1 cellular context compared by ENCODE assay signal in the genomic region with DNA sequence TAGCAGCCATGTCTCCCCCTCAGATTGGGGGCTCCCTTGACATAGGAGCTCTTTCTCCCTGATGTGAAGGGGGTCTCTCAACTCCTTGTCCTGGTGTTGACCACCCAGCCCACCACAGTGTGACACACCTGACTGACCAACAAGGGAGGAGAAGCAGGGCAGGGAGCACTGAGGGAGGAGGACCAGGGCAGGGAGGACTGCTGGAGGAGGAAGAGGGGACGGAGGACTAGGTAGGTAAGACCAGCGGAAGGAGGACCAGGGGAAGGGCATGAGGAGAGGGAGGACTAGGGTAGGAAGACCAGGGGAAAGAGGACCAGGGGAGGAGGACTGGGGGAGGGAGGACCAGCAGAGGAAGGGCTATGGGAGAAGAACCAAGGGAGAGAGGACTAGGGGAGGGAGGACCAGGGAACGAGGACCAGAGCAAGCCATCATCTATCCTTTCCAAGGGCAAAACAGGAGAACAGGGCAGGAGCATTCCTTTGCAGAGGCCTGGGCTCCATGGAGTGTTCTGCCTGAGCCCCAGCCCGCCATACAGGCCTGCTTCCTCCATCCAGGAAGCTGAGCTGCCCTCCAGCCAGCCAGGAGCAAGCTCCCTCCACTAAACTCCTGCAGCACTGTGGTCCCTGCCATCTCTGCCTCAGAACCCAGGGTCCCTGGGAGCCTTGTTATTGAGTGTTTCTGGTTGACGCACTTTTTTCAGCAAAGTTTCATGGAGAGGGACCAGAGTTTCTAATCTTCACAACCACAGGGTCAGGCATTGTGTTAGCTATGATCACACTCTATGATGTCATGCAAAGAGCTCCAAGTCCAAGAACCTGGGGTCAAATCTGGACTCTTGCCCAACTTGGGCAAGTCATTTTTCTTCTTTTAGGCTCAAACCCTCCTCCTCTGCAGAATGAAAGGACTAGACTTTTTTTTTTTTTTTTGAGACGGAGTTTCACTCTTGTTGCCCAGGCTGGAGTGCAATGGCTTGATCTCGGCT.
TF ChIP-seq lines count a peak whose summit lies in the region.

No MANE protein-coding gene starts in this region.

TF ChIP-seq in IMR-90, 13 proteins besides CTCF, POLR2A, EP300 and RAD21:
- TF ChIP-seq, protein P1, sequence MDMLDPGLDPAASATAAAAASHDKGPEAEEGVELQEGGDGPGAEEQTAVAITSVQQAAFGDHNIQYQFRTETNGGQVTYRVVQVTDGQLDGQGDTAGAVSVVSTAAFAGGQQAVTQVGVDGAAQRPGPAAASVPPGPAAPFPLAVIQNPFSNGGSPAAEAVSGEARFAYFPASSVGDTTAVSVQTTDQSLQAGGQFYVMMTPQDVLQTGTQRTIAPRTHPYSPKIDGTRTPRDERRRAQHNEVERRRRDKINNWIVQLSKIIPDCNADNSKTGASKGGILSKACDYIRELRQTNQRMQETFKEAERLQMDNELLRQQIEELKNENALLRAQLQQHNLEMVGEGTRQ (IDR thresholded peaks at IDR 0.05; ENCODE audit: low read depth, low read length): no peak
- TF ChIP-seq RFX5 (IDR thresholded peaks at IDR 0.05; ENCODE audit: low read depth, low read length) (no peak), SMC3 (IDR thresholded peaks at IDR 0.05; ENCODE audit: low read depth, low read length) (no peak), FOS (IDR thresholded peaks at IDR 0.05; ENCODE audit: low read depth, low read length) (no peak), BHLHE40 (IDR thresholded peaks at IDR 0.05; ENCODE audit: low read depth, low read length) (no peak), CEBPB (IDR thresholded peaks at IDR 0.05; ENCODE audit: low read depth, low read length) (no peak), MXI1 (IDR thresholded peaks at IDR 0.05; ENCODE audit: borderline replicate concordance, low read depth, low read length) (no peak), MAFK (IDR thresholded peaks at IDR 0.05; ENCODE audit: low read depth, low read length) (no peak), RCOR1 (IDR thresholded peaks at IDR 0.05; ENCODE audit: insufficient replicate concordance, low read length) (no peak), MAZ (IDR thresholded peaks at IDR 0.05; ENCODE audit: borderline replicate concordance, low read depth, low read length) (no peak), CHD1 (IDR thresholded peaks at IDR 0.05; ENCODE audit: low read depth, low read length) (no peak), NFE2L2 (IDR thresholded peaks at IDR 0.05; ENCODE audit: low read depth, low read length) (no peak)
- TF ChIP-seq, protein P2, sequence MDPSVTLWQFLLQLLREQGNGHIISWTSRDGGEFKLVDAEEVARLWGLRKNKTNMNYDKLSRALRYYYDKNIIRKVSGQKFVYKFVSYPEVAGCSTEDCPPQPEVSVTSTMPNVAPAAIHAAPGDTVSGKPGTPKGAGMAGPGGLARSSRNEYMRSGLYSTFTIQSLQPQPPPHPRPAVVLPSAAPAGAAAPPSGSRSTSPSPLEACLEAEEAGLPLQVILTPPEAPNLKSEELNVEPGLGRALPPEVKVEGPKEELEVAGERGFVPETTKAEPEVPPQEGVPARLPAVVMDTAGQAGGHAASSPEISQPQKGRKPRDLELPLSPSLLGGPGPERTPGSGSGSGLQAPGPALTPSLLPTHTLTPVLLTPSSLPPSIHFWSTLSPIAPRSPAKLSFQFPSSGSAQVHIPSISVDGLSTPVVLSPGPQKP (IDR thresholded peaks at IDR 0.05; ENCODE audit: borderline replicate concordance, low read depth, low read length): no peak
TF ChIP-seq in IMR-90: peak in this region for 0.
